Comparison of ENCODE assay signal across 8 cellular contexts in genomic region chr13:51286135-51287002, GRCh38. TPM values are rescaled to one million over a fixed set of nuclear protein-coding genes. Genes with fewer than 3 reads are reported as not detected.
DNase-seq lines count a peak whose midpoint lies in the region; ATAC-seq, FAIRE-seq and TF ChIP-seq lines count a peak whose summit lies in the region.

No MANE protein-coding gene starts in this region.

- no peaks in the 10 kb centered on the region for H3F3A ChIP-seq in OCI-LY1 (ENCODE audit: insufficient read depth, low read length)

- no peaks in the 10 kb centered on the region for H3K9me3 ChIP-seq in OCI-LY1 (ENCODE audit: low read length)
- H3K9me3 ChIP-seq in esophagus squamous epithelium, result no peaks in the 10 kb centered on the region

- H3K9ac ChIP-seq in OCI-LY1 (ENCODE audit: low read length), result no peak overlapping the region

- TF ChIP-seq POLR2A in esophagus squamous epithelium (IDR thresholded peaks at IDR 0.05), result no peak

- H3K9me2 ChIP-seq in OCI-LY1 (ENCODE audit: low read depth, low read length), result no peaks in the 10 kb centered on the region

- no peak overlapping the region for H3K4me2 ChIP-seq in OCI-LY1 (ENCODE audit: low read length)

- no peaks in the 10 kb centered on the region for H3K4me1 ChIP-seq in OCI-LY1 (ENCODE audit: insufficient read depth, low read length, severe bottlenecking)
- peaks cover 0 to under 1% (median 0%) of the 10 kb centered on the region in 3 donors for H3K4me1 ChIP-seq in esophagus squamous epithelium

- ATAC-seq in GM18502 (IDR thresholded peaks at IDR 0.05; ENCODE audit: poor library complexity, unreplicated experiment) (peak; percentile 75), natural killer cell (peak; percentile 61 to 88 (median 65))
- ATAC-seq in stimulated activated memory B cell treated with anti-CD40 and anti-IgM and Interleukin-4, amounts not matched to agents 10 μg/mL and 1 μg/mL and 100 μg/mL, for 72 hours, result peak; percentile 81

- H3K9me3 Mint-ChIP-seq in natural killer cell, result no peaks in the 10 kb centered on the region
- H3K9me3 Mint-ChIP-seq in stimulated activated memory B cell treated with anti-CD40 and anti-IgM and Interleukin-4, amounts not matched to agents 10 μg/mL and 1 μg/mL and 100 μg/mL, for 72 hours, result no peaks in the 10 kb centered on the region

- H4K20me1 ChIP-seq in OCI-LY1 (ENCODE audit: insufficient read depth, low read length), result no peaks in the 10 kb centered on the region

- H3K27me3 Mint-ChIP-seq in natural killer cell (ENCODE audit: low read depth in 2 of 2), result no peaks in the 10 kb centered on the region
- peaks cover 6% of the 10 kb centered on the region for H3K27me3 Mint-ChIP-seq in stimulated activated memory B cell treated with anti-CD40 and anti-IgM and Interleukin-4, amounts not matched to agents 10 μg/mL and 1 μg/mL and 100 μg/mL, for 72 hours

- no peak overlapping the region for H3K4me3 Mint-ChIP-seq in natural killer cell
- H3K4me3 Mint-ChIP-seq in stimulated activated memory B cell treated with anti-CD40 and anti-IgM and Interleukin-4, amounts not matched to agents 10 μg/mL and 1 μg/mL and 100 μg/mL, for 72 hours, result no peak overlapping the region

- 42 to 43% methylated on average over 12 to 13 of the region's 13 CpGs for WGBS in esophagus squamous epithelium, 2 donors

- H3K27ac Mint-ChIP-seq in natural killer cell, result no peak overlapping the region
- no peak overlapping the region for H3K27ac Mint-ChIP-seq in stimulated activated memory B cell treated with anti-CD40 and anti-IgM and Interleukin-4, amounts not matched to agents 10 μg/mL and 1 μg/mL and 100 μg/mL, for 72 hours

- no peaks in the 10 kb centered on the region for H3K27me3 ChIP-seq in OCI-LY1 (ENCODE audit: insufficient read depth, low read length)
- no peaks in the 10 kb centered on the region for H3K27me3 ChIP-seq in esophagus squamous epithelium

- H3K4me1 Mint-ChIP-seq in natural killer cell, result no peaks in the 10 kb centered on the region
- H3K4me1 Mint-ChIP-seq in stimulated activated memory B cell treated with anti-CD40 and anti-IgM and Interleukin-4, amounts not matched to agents 10 μg/mL and 1 μg/mL and 100 μg/mL, for 72 hours, result no peaks in the 10 kb centered on the region

- H3K79me2 ChIP-seq in OCI-LY1 (ENCODE audit: insufficient read depth, low read length), result no peaks in the 10 kb centered on the region

- no peak overlapping the region for H3K27ac ChIP-seq in 22Rv1
- H3K27ac ChIP-seq in OCI-LY1 (ENCODE audit: low read depth, low read length, poor library complexity, severe bottlenecking), result no peak overlapping the region
- no peak overlapping the region for H3K27ac ChIP-seq in esophagus squamous epithelium

- H3K36me3 Mint-ChIP-seq in natural killer cell, result no peaks in the 10 kb centered on the region
- H3K36me3 Mint-ChIP-seq in stimulated activated memory B cell treated with anti-CD40 and anti-IgM and Interleukin-4, amounts not matched to agents 10 μg/mL and 1 μg/mL and 100 μg/mL, for 72 hours, result no peaks in the 10 kb centered on the region

- H3K4me3 ChIP-seq in OCI-LY1 (ENCODE audit: low read depth, low read length, poor library complexity, severe bottlenecking) (no peak overlapping the region), esophagus squamous epithelium (no peak overlapping the region)

- H2AFZ ChIP-seq in OCI-LY1 (ENCODE audit: low read length), result no peak overlapping the region

- peak; percentile 45 for DNase-seq in HTR-8/SVneo (ENCODE audit: insufficient read length, low spot score)
- peak; percentile 67 for DNase-seq in activated T-cell treated with anti-CD3 and anti-CD28 coated beads, Interleukin-2, amount 50 U/mL, for 1 hour
- no peak for DNase-seq in esophagus squamous epithelium (lab: John Stamatoyannopoulos, UW)
- DNase-seq in natural killer cell, result peak; percentile 57

- no peak for FAIRE-seq in HTR-8/SVneo (lab: Jason Lieb, UNC)

- TF ChIP-seq CTCF in 22Rv1 (IDR thresholded peaks at IDR 0.05) (peak; percentile 96), OCI-LY1 (IDR thresholded peaks at IDR 0.05; ENCODE audit: low read length) (peak; percentile 92), esophagus squamous epithelium (IDR thresholded peaks at IDR 0.05) (peak; percentile 72 to 90 (median 83)), natural killer cell (IDR thresholded peaks at IDR 0.05) (peak; percentile 84)

- H3K36me3 ChIP-seq in OCI-LY1 (ENCODE audit: insufficient read depth, low read length) (no peaks in the 10 kb centered on the region), esophagus squamous epithelium (no peaks in the 10 kb centered on the region)

- intact Hi-C loops in esophagus squamous epithelium (cut with DNase I), result loop anchor here (5.0 kb wide), 1 partner anchor 159 kb away; no protein-coding TSS in a partner anchor
- intact Hi-C loops in natural killer cell (cut with micrococcal nuclease), result no loop called here

RNA-seq across cellular contexts. Expression of gene SERPINE3, which starts 53.1 kb away (rescaled TPM):
- total RNA-seq in esophagus squamous epithelium (not detected), natural killer cell (not detected)
